Comparison of ENCODE assay signal across 9 cellular contexts in genomic region chr11:86732286-86732685, GRCh38. TPM values are rescaled to one million over a fixed set of nuclear protein-coding genes. Genes with fewer than 3 reads are reported as not detected.
DNase-seq lines count a peak whose midpoint lies in the region; ATAC-seq, FAIRE-seq and TF ChIP-seq lines count a peak whose summit lies in the region.
"Not testable (repeated sequence)": the region's sequence is repeated elsewhere in the genome, so short reads cannot be mapped to it uniquely, and the experiment has no call there.
"Had no signal": no experiment of that assay in that cellular context is flagged by ENCODE, and none has a peak within 500 bp of the region (broad histone marks: within the 10 kb centered on the region; RNA-seq: fewer than 3 reads in every experiment).

No MANE protein-coding gene starts in this region.

- WGBS in A549 (ENCODE audit: missing lambda C conversion rate) = no CpG with 5 or more reads among the region's 27 CpGs
- no CpG with 5 or more reads among the region's 27 CpGs for WGBS in trophoblast cell (ENCODE audit: extremely low coverage, insufficient coverage, insufficient read length)

- H3F3A ChIP-seq in PC-9 (ENCODE audit: insufficient read depth, low read depth) = peaks cover 42% of the 10 kb centered on the region

- not testable (repeated sequence) for FAIRE-seq in A549 (lab: Jason Lieb, UNC)

- not testable (repeated sequence) for H3K4me2 ChIP-seq in A549; PC-9; trophoblast cell (ENCODE audit: low read length)

- not testable (repeated sequence) for H2BK12ac ChIP-seq in trophoblast cell (ENCODE audit: low read length)

- not testable (repeated sequence) for H3K27me3 ChIP-seq in PC-9 (ENCODE audit: insufficient read depth, low read depth); RWPE2 (ENCODE audit: insufficient read depth, poor library complexity, severe bottlenecking); SJSA1 (replicated peaks); trophoblast cell (ENCODE audit: insufficient read depth, low read length)

- not testable (repeated sequence) for TF ChIP-seq EP300 in A549 (IDR thresholded peaks at IDR 0.05)

- not testable (repeated sequence) for DNase-seq in A549 (ENCODE audit: low read depth in 1 of 2, low spot score in 1 of 2); PC-9; RWPE1 (ENCODE audit: low spot score); RWPE2 (ENCODE audit: low spot score); SJSA1 (ENCODE audit: low read depth in 1 of 2, low spot score in 2 of 2); epithelial cell of prostate (ENCODE audit: low read depth, low spot score); trophoblast cell

- H3K4me3 ChIP-seq in A549; PC-9; RWPE2 (ENCODE audit: severe bottlenecking); SJSA1; trophoblast cell (ENCODE audit: low read depth, low read length): not testable (repeated sequence)

- not testable (repeated sequence) for H3K36me3 ChIP-seq in PC-9 (ENCODE audit: low read depth); RWPE2 (ENCODE audit: low read depth); SJSA1; trophoblast cell (ENCODE audit: control insufficient read depth in 1 of 2, insufficient read depth in 2 of 2, low read length in 2 of 2)

- not testable (repeated sequence) for TF ChIP-seq POLR2A in A549 (IDR thresholded peaks at IDR 0.05; ENCODE audit: low read length)

- H4K8ac ChIP-seq in trophoblast cell (ENCODE audit: low read depth, low read length) = not testable (repeated sequence)

- TSS peak; percentile 11 for BruUV-seq in PC-9 (replicated peaks; lab: Mats Ljungman, UMichigan)

- H3K18ac ChIP-seq in trophoblast cell (ENCODE audit: low read length) = not testable (repeated sequence)

- not testable (repeated sequence) for H4K20me1 ChIP-seq in PC-9 (ENCODE audit: insufficient read depth)

- TF ChIP-seq CTCF in A549 (IDR thresholded peaks at IDR 0.05); PC-9 (conservative IDR thresholded peaks at IDR 0.05); RWPE1 (conservative IDR thresholded peaks at IDR 0.05; ENCODE audit: low read depth); RWPE2 (IDR thresholded peaks at IDR 0.05; ENCODE audit: poor library complexity, severe bottlenecking): not testable (repeated sequence)

- POLR2A ChIA-PET in A549 (lab: Yijun Ruan, JAX); PC-9 (lab: Charles Lee; ENCODE audit: unreplicated experiment); RWPE1 (lab: Yijun Ruan, JAX; ENCODE audit: low non-redundant PET): not testable (repeated sequence)

- H3K9ac ChIP-seq in trophoblast cell (ENCODE audit: low read length) = not testable (repeated sequence)

- intact Hi-C loops in PC-9 (cut with micrococcal nuclease; ENCODE audit: unreplicated experiment) = not testable (repeated sequence)

- CTCF ChIA-PET in A549 (lab: Yijun Ruan, JAX); PC-9 (lab: Charles Lee); RWPE1 (lab: Yijun Ruan, JAX): not testable (repeated sequence)

- not testable (repeated sequence) for H3K9me3 ChIP-seq in A549; RWPE2 (ENCODE audit: severe bottlenecking); SJSA1 (replicated peaks); trophoblast cell (ENCODE audit: insufficient read depth, low read depth, low read length)
- peaks cover 11% of the 10 kb centered on the region; the same call in 1 of the 2 replicates for H3K9me3 ChIP-seq in PC-9 (ENCODE audit: insufficient read depth, low read depth)

- H3K14ac ChIP-seq in trophoblast cell (ENCODE audit: low read length) = not testable (repeated sequence)

- H3K23ac ChIP-seq in trophoblast cell (ENCODE audit: low read length) = not testable (repeated sequence)

- H3K9me2 ChIP-seq in PC-9 (ENCODE audit: insufficient read depth) = not testable (repeated sequence)

- not testable (repeated sequence) for H2BK5ac ChIP-seq in trophoblast cell (ENCODE audit: low read depth, low read length, poor library complexity)

- H3K4ac ChIP-seq in trophoblast cell (ENCODE audit: low read depth, low read length) = not testable (repeated sequence)

- peaks cover 64% of the 10 kb centered on the region for H3K4me1 ChIP-seq in A549
- peaks cover 49% of the 10 kb centered on the region for H3K4me1 ChIP-seq in PC-9 (replicated peaks; ENCODE audit: insufficient read depth)
- peaks cover 42% of the 10 kb centered on the region for H3K4me1 ChIP-seq in RWPE2 (ENCODE audit: insufficient read depth, poor library complexity, severe bottlenecking)
- peaks cover 55% of the 10 kb centered on the region for H3K4me1 ChIP-seq in SJSA1 (replicated peaks)
- H3K4me1 ChIP-seq in trophoblast cell (ENCODE audit: control insufficient read depth in 1 of 2, insufficient read depth in 2 of 2, low read length in 2 of 2) = not testable (repeated sequence)

- H4K12ac ChIP-seq in trophoblast cell (ENCODE audit: low read depth, low read length) = not testable (repeated sequence)

- not testable (repeated sequence) for TF ChIP-seq RAD21 in A549 (conservative IDR thresholded peaks at IDR 0.05 in 1 of 2, IDR thresholded peaks at IDR 0.05 in 1 of 2)

- H2AFZ ChIP-seq in PC-9; trophoblast cell (ENCODE audit: insufficient read depth, low read length, poor library complexity): not testable (repeated sequence)

- peak overlapping the region; percentile 51 to 81; a peak in 5 of 6 replicates for H3K27ac ChIP-seq in A549
- H3K27ac ChIP-seq in PC-9 = 0 out of 2 replicates have a peak overlapping the region, but pooled peaks have one; percentile 23
- peak overlapping the region; percentile 57; the same call in 1 of the 2 replicates for H3K27ac ChIP-seq in RWPE1
- H3K27ac ChIP-seq in RWPE2 (ENCODE audit: poor library complexity, severe bottlenecking) = peak overlapping the region; percentile 99
- H3K27ac ChIP-seq in SJSA1 = peak overlapping the region; percentile 93
- peak overlapping the region; percentile 40 for H3K27ac ChIP-seq in epithelial cell of prostate
- H3K27ac ChIP-seq in trophoblast cell (ENCODE audit: low read depth, low read length) = not testable (repeated sequence)

- H3K79me2 ChIP-seq in PC-9 (ENCODE audit: low read depth); trophoblast cell (ENCODE audit: control insufficient read depth, insufficient read depth, low read length, poor library complexity): not testable (repeated sequence)

- H3K79me1 ChIP-seq in trophoblast cell (ENCODE audit: low read length) = not testable (repeated sequence)

- H2AK5ac ChIP-seq in trophoblast cell (ENCODE audit: low read length) = not testable (repeated sequence)

- not testable (repeated sequence) for ATAC-seq in A549; RWPE2 (ENCODE audit: low read depth)

- peak overlapping the region; percentile 26 for H4K91ac ChIP-seq in trophoblast cell (ENCODE audit: low read depth, low read length)

- H2BK120ac ChIP-seq in trophoblast cell (ENCODE audit: insufficient read depth, low read length, poor library complexity) = not testable (repeated sequence)

RNA-seq across cellular contexts. Expression of gene ME3, which starts 59.9 kb away (rescaled TPM):
- 21.4 and 22.3 TPM in 2 replicates for polyA plus RNA-seq in A549 (2011; rRNA removed)
- polyA plus RNA-seq in A549 (2012; cell fraction: cytosol; rRNA removed) = 28.5 and 35.1 TPM in 2 replicates
- 90.0 and 116 TPM in 2 replicates for polyA plus RNA-seq in A549 (2012; cell fraction: nucleus; rRNA removed)
- 19.7 to 23.5 TPM (median 20.1 TPM) in 3 replicates for polyA plus RNA-seq in A549 (2017; fragmentation: RNase III; extraction: RNeasy Plus Mini Kit Qiagen cat#74134 plus additional on column Dnase treatment)
- polyA minus RNA-seq in A549 (2011; rRNA and poly(A)+ RNA removed) = 74.2 and 74.4 TPM in 2 replicates
- total RNA-seq in PC-9 (2021) = 34.0 and 61.1 TPM in 2 replicates
- total RNA-seq in SJSA1 (2014; rRNA removed; shearing (Covaris generic)) = 2.9 and 6.2 TPM in 2 replicates
- 2.0 and 2.3 TPM in 2 replicates for polyA plus RNA-seq in trophoblast cell (2013)
- total RNA-seq: B cell had no signal
- polyA plus RNA-seq: CD8-positive, alpha-beta memory T cell had no signal
